16 cellular contexts compared by ENCODE assay signal in genomic region chr6:57284056-57284455, GRCh38. TPM values are rescaled to one million over a fixed set of nuclear protein-coding genes. Genes with fewer than 3 reads are reported as not detected.
DNase-seq lines count a peak whose midpoint lies in the region; ATAC-seq, FAIRE-seq and TF ChIP-seq lines count a peak whose summit lies in the region.
"Had no signal": no experiment of that assay in that cellular context is flagged by ENCODE, and none has a peak within 500 bp of the region (broad histone marks: within the 10 kb centered on the region; RNA-seq: fewer than 3 reads in every experiment).

No MANE protein-coding gene starts in this region.

- no peaks in the 10 kb centered on the region for H3K9me3 Mint-ChIP-seq in stimulated activated naive B cell treated with anti-CD40 and anti-IgM and Interleukin-4, amounts not matched to agents 10 μg/mL and 1 μg/mL and 100 μg/mL, for 72 hours

- H3K4me1 Mint-ChIP-seq in stimulated activated naive B cell treated with anti-CD40 and anti-IgM and Interleukin-4, amounts not matched to agents 10 μg/mL and 1 μg/mL and 100 μg/mL, for 72 hours: no peaks in the 10 kb centered on the region

- no peaks in the 10 kb centered on the region for H3K36me3 ChIP-seq in transverse colon

- DNase-seq in OCI-M1 (lab: John Stamatoyannopoulos, UW) (peak; percentile 13), left kidney (ENCODE audit: low read depth, low spot score) (peak; percentile 63), transverse colon (no peak), GM13977 (ENCODE audit: low spot score) (no peak)
- no peak for DNase-seq in stimulated activated naive B cell treated with anti-CD40 and anti-IgM and Interleukin-4, amounts not matched to agents 10 μg/mL and 1 μg/mL and 100 μg/mL, for 72 hours
- no peak for DNase-seq in stimulated activated CD4-positive, alpha-beta T cell treated with anti-CD3 and anti-CD28 coated beads, Interleukin-15, amount 100 ng/mL, for 24 hours
- DNase-seq: C1 segment of cervical spinal cord, DMS153, EL, H7, NCI-H1048, NCI-H226, NCI-H526 treated with DMSO at 0.1 percent for 48 hours, PC-9 had no signal

- TF ChIP-seq CTCF in transverse colon (IDR thresholded peaks at IDR 0.05) (no peak), GM13977 (IDR thresholded peaks at IDR 0.05; ENCODE audit: extremely low read depth, insufficient read depth, missing control alignments) (no peak)

- no peak for ATAC-seq in stimulated activated naive B cell treated with anti-CD40 and anti-IgM and Interleukin-4, amounts not matched to agents 10 μg/mL and 1 μg/mL and 100 μg/mL, for 72 hours (replicated peaks)

- WGBS in transverse colon (ENCODE audit: low coverage in 1 of 2), 2 donors: 31 to 43% methylated on average over 1 of the region's 1 CpG

- no peak for TF ChIP-seq EP300 in transverse colon (IDR thresholded peaks at IDR 0.05; ENCODE audit: low read depth)

- H3K27me3 ChIP-seq in transverse colon: no peaks in the 10 kb centered on the region

- no peaks in the 10 kb centered on the region for H3K9me3 ChIP-seq in transverse colon

- H3K4me3 ChIP-seq in transverse colon: no peak overlapping the region
- H3K4me3 ChIP-seq: PC-9 had no signal

- H3K36me3 Mint-ChIP-seq in stimulated activated naive B cell treated with anti-CD40 and anti-IgM and Interleukin-4, amounts not matched to agents 10 μg/mL and 1 μg/mL and 100 μg/mL, for 72 hours: no peaks in the 10 kb centered on the region

- in situ Hi-C loops in transverse colon (cut with MboI; ENCODE audit: low pct_ligation_motif_present in 1 of 4, low pct_unique_long_range_greater_than_20kb in 1 of 4, low sequenced_read_pairs in 3 of 4) (no loop called here), GM13977 (cut with MboI; ENCODE audit: low pct_unique_long_range_greater_than_20kb, low sequenced_read_pairs, unreplicated experiment) (no loop called here)

- intact Hi-C loops in transverse colon (cut with DNase I; ENCODE audit: low total_unique reads): no loop called here

- no peak overlapping the region for H3K27ac Mint-ChIP-seq in stimulated activated naive B cell treated with anti-CD40 and anti-IgM and Interleukin-4, amounts not matched to agents 10 μg/mL and 1 μg/mL and 100 μg/mL, for 72 hours

- H3K27ac ChIP-seq in transverse colon: peak overlapping the region in 3 of 4 donors; percentile 54 to 65 (median 61)
- H3K27ac ChIP-seq: PC-9 had no signal

- FAIRE-seq in endometrium (lab: Jason Lieb, UNC): peak; percentile 88
- FAIRE-seq: HTR-8/SVneo had no signal

- no peak overlapping the region for H3K4me3 Mint-ChIP-seq in stimulated activated naive B cell treated with anti-CD40 and anti-IgM and Interleukin-4, amounts not matched to agents 10 μg/mL and 1 μg/mL and 100 μg/mL, for 72 hours

- TF ChIP-seq POLR2A in transverse colon (IDR thresholded peaks at IDR 0.05): no peak

- peaks cover 17 to 26% of the 10 kb centered on the region in 2 donors for H3K27me3 Mint-ChIP-seq in stimulated activated naive B cell treated with anti-CD40 and anti-IgM and Interleukin-4, amounts not matched to agents 10 μg/mL and 1 μg/mL and 100 μg/mL, for 72 hours

- H3K4me1 ChIP-seq in transverse colon: peaks cover 0 to 14% (median 4%) of the 10 kb centered on the region in 4 donors

RNA-seq across cellular contexts. Expression of gene PRIM2, which starts 33.4 kb away (rescaled TPM):
- total RNA-seq in transverse colon: 10 to 100 TPM in 3 of 4 donors, 1 to 10 TPM in 1; 9.6 to 47.4 (median 20.4) TPM

Comparison
In these comparisons a context has a peak if more than half of its experiments do, and no peak if none do; other contexts are left out.
1. DNase-seq: peak in OCI-M1 (single experiment) and left kidney (single experiment); none in transverse colon (single experiment), stimulated activated naive B cell treated with anti-CD40 and anti-IgM and Interleukin-4, amounts not matched to agents 10 μg/mL and 1 μg/mL and 100 μg/mL, for 72 hours (single experiment), GM13977 (single experiment) and stimulated activated CD4-positive, alpha-beta T cell treated with anti-CD3 and anti-CD28 coated beads, Interleukin-15, amount 100 ng/mL, for 24 hours (single experiment).